8 cellular contexts compared by ENCODE assay signal in genomic region chr11:19577849-19578619, GRCh38.
DNase-seq lines count a peak whose midpoint lies in the region; ATAC-seq, FAIRE-seq and TF ChIP-seq lines count a peak whose summit lies in the region.

No MANE protein-coding gene starts in this region.

- no peaks in the 10 kb centered on the region for H3K27me3 ChIP-seq in GM23248 (replicated peaks; ENCODE audit: insufficient read depth)
- no peaks in the 10 kb centered on the region for H3K27me3 ChIP-seq in brain microvascular endothelial cell (replicated peaks)
- no peaks in the 10 kb centered on the region for H3K27me3 ChIP-seq in CD8-positive, alpha-beta T cell (ENCODE audit: insufficient read depth, low read length)

- H3K9me3 ChIP-seq in GM23248 (ENCODE audit: low read depth) (no peaks in the 10 kb centered on the region), kidney (ENCODE audit: control insufficient read depth in 1 of 2, low read length in 2 of 2) (no peaks in the 10 kb centered on the region)
- H3K9me3 ChIP-seq in CD8-positive, alpha-beta T cell (ENCODE audit: low read length): no peaks in the 10 kb centered on the region

- peak overlapping the region; percentile 57 for H3K4me2 ChIP-seq in GM23248 (ENCODE audit: unreplicated experiment)

- H3K9ac ChIP-seq in GM23248 (peak overlapping the region; percentile 55), kidney (ENCODE audit: low read length in 2 of 2) (no peak overlapping the region)

- POLR2A ChIA-PET in CD8-positive, alpha-beta T cell (lab: Charles Lee): no interaction called here

- H4K20me1 ChIP-seq in GM23248 (ENCODE audit: insufficient read depth): no peaks in the 10 kb centered on the region

- in situ Hi-C loops in GM23248 (cut with MboI) (no loop called here), brain microvascular endothelial cell (cut with HindIII; ENCODE audit: low pct_ligation_motif_present, low sequenced_read_pairs) (no loop called here)

- TF ChIP-seq CTCF in brain microvascular endothelial cell (IDR thresholded peaks at IDR 0.05; ENCODE audit: low read depth, low read length, missing control alignments) (no peak), kidney (IDR thresholded peaks at IDR 0.05; ENCODE audit: borderline replicate concordance, extremely low read depth, insufficient read depth) (no peak)
- TF ChIP-seq CTCF in CD8-positive, alpha-beta T cell (IDR thresholded peaks at IDR 0.05): no peak

- H3K79me2 ChIP-seq in GM23248 (ENCODE audit: insufficient read depth): no peaks in the 10 kb centered on the region; the same call in 1 of the 2 replicates

- WGBS in GM23248 (ENCODE audit: low coverage in 1 of 2, low lambda C conversion rate in 2 of 2, missing lambda C conversion rate in 2 of 2), 2 experiments: 7 to 9% methylated on average over 12 of the region's 12 CpGs

- no peak for FAIRE-seq in kidney (lab: Jason Lieb, UNC)

- no peaks in the 10 kb centered on the region for H3K36me3 Mint-ChIP-seq in CD8-positive, alpha-beta T cell

- H3K36me3 ChIP-seq in GM23248 (ENCODE audit: low read depth) (no peaks in the 10 kb centered on the region), brain microvascular endothelial cell (replicated peaks) (no peaks in the 10 kb centered on the region), kidney (ENCODE audit: control insufficient read depth in 1 of 2, insufficient read depth in 2 of 2, low read length in 2 of 2) (no peaks in the 10 kb centered on the region)
- no peaks in the 10 kb centered on the region for H3K36me3 ChIP-seq in CD8-positive, alpha-beta T cell (ENCODE audit: insufficient read depth, low read length)

- H3K4me3 ChIP-seq in GM23248 (0 out of 2 replicates have a peak overlapping the region, but pooled peaks have one; percentile 26), brain microvascular endothelial cell (ENCODE audit: low read depth, low read length) (no peak overlapping the region), kidney (ENCODE audit: low read length in 2 of 2) (no peak overlapping the region), skin epidermis (no peak overlapping the region)
- H3K4me3 ChIP-seq in CD8-positive, alpha-beta T cell (ENCODE audit: low read depth, low read length): no peak overlapping the region

- peaks cover 22% of the 10 kb centered on the region for H3F3A ChIP-seq in GM23248 (ENCODE audit: insufficient read depth)

- no peak overlapping the region for H3K27ac Mint-ChIP-seq in CD8-positive, alpha-beta T cell

- peak; percentile 67 for DNase-seq in GM23248
- peak; percentile 43 for DNase-seq in brain microvascular endothelial cell
- DNase-seq in kidney: peak; percentile 82
- DNase-seq in CD8-positive, alpha-beta T cell: no peak
- DNase-seq in effector CD8-positive, alpha-beta T cell (lab: John Stamatoyannopoulos, UW): no peak

- H3K4me1 Mint-ChIP-seq in CD8-positive, alpha-beta T cell (ENCODE audit: low read depth): no peaks in the 10 kb centered on the region

- no peaks in the 10 kb centered on the region for H3K9me2 ChIP-seq in GM23248 (ENCODE audit: insufficient read depth)

- H3K27me3 Mint-ChIP-seq in CD8-positive, alpha-beta T cell (ENCODE audit: low read depth): no peaks in the 10 kb centered on the region

- H2AFZ ChIP-seq in GM23248: peak overlapping the region; percentile 72

- ATAC-seq in CD8-positive, alpha-beta T cell: no peak
- no peak for ATAC-seq in HG03460 (IDR thresholded peaks at IDR 0.05; ENCODE audit: unreplicated experiment)
- no peak for ATAC-seq in GM18870 (IDR thresholded peaks at IDR 0.05; ENCODE audit: unreplicated experiment)

- H3K9me3 Mint-ChIP-seq in CD8-positive, alpha-beta T cell: no peaks in the 10 kb centered on the region

- H3K4me1 ChIP-seq in GM23248 (ENCODE audit: insufficient read depth) (peaks cover 18% of the 10 kb centered on the region), kidney (ENCODE audit: control insufficient read depth in 1 of 2, insufficient read depth in 1 of 2, low read depth in 1 of 2, low read length in 2 of 2) (peaks cover 7 to 14% of the 10 kb centered on the region in 2 donors)
- H3K4me1 ChIP-seq in CD8-positive, alpha-beta T cell (ENCODE audit: insufficient read depth, low read length): no peaks in the 10 kb centered on the region

- CTCF ChIA-PET in CD8-positive, alpha-beta T cell (lab: Charles Lee): interaction anchor here (1.3 to 1.4 kb wide), 2 partner anchors 8 to 165 kb away, joined by 3 read pairs; no protein-coding TSS in a partner anchor

- intact Hi-C loops in kidney (cut with DNase I): no loop called here
- intact Hi-C loops in CD8-positive, alpha-beta T cell (cut with DNase I, micrococcal nuclease): no loop called here

- no peak overlapping the region for H3K4me3 Mint-ChIP-seq in CD8-positive, alpha-beta T cell

- peak overlapping the region; percentile 60 for H3K27ac ChIP-seq in GM23248
- peak overlapping the region; percentile 40 for H3K27ac ChIP-seq in brain microvascular endothelial cell
- H3K27ac ChIP-seq in kidney (ENCODE audit: low read depth in 2 of 2, low read length in 2 of 2): peak overlapping the region; percentile 76 to 85
- H3K27ac ChIP-seq in skin epidermis: peak overlapping the region in 18 of 21 experiments; percentile 2 to 85 (median 51)
- no peak overlapping the region for H3K27ac ChIP-seq in CD8-positive, alpha-beta T cell (ENCODE audit: low read depth, low read length)

Comparison
In these comparisons a context has a peak if more than half of its experiments do, and no peak if none do; other contexts are left out.
1. DNase-seq: peak in GM23248 (single experiment), brain microvascular endothelial cell (single experiment) and kidney (single experiment); none in CD8-positive, alpha-beta T cell (0 of 7) and effector CD8-positive, alpha-beta T cell (single experiment).